Comparison of ENCODE assay signal across 28 cellular contexts in the genomic region with DNA sequence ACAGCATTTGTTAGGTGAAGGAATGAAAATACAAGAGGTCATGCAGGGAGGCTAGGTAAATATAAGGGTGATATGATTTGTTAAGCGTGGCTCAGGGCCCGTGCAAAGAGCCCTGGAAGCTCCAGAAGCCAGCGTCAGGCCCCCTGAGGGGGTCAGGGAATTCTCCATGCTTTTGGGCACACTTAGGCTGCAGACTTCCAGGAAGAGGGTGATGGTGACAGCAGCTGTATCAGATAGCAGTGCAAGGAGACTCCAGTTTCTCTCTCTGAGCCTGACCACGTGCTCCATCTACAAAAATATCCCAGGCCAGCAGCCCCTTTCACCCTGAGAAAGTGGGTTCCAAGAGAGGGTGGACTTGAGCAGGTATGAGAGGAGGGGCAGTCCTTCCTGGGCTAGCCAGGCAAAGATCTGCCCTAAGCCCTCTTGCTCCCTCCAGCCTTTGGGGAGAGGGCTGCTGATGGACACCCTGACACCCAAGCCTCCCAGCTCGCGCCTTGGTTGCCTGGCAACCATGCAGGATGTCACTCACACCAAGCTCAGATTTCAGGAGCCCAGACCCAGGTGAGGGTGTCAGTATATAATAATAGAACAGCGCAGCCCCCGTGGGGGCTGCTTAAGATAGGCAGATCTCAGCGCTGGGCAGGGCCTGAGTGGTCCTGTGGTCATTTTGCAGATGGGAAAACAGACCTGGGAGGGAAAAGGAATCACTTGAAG. TPM values are rescaled to one million over a fixed set of nuclear protein-coding genes. Genes with fewer than 3 reads are reported as not detected.
DNase-seq lines count a peak whose midpoint lies in the region; ATAC-seq, FAIRE-seq and TF ChIP-seq lines count a peak whose summit lies in the region.
"Had no signal": no experiment of that assay in that cellular context is flagged by ENCODE, and none has a peak within 500 bp of the region (broad histone marks: within the 10 kb centered on the region; RNA-seq: fewer than 3 reads in every experiment).

No MANE protein-coding gene starts in this region.

- CTCF ChIA-PET in K562 (lab: Yijun Ruan, JAX; ENCODE audit: low intra/inter-chr PET ratio), result no interaction called here

- POLR2A ChIA-PET in K562 (lab: Yijun Ruan, JAX), result no interaction called here

- H3K9me1 ChIP-seq in K562 (ENCODE audit: control insufficient read depth, insufficient read depth, low read length), result peaks cover 4% of the 10 kb centered on the region

- H3K79me2 ChIP-seq in GM23338 (replicated peaks; ENCODE audit: insufficient read depth), result no peaks in the 10 kb centered on the region
- no peaks in the 10 kb centered on the region for H3K79me2 ChIP-seq in K562 (ENCODE audit: control insufficient read depth, insufficient read depth, low read length)
- no peaks in the 10 kb centered on the region for H3K79me2 ChIP-seq in neural progenitor cell (ENCODE audit: low read depth)

- no peaks in the 10 kb centered on the region for H3K9me3 ChIP-seq in K562 (replicated peaks; ENCODE audit: control insufficient read depth, insufficient read depth, low read depth, low read length)
- H3K9me3 ChIP-seq in neural progenitor cell (ENCODE audit: low read depth), result no peaks in the 10 kb centered on the region
- H3K9me3 ChIP-seq in upper lobe of right lung, result no peaks in the 10 kb centered on the region
- H3K9me3 ChIP-seq: esophagus squamous epithelium, tibial nerve had no signal

- H3K4me1 ChIP-seq in GM23338 (ENCODE audit: insufficient read depth) (peaks cover 15% of the 10 kb centered on the region; the same call in 1 of the 2 replicates), K562 (replicated peaks in 1 of 2; ENCODE audit: control insufficient read depth in 2 of 2, insufficient read depth in 2 of 2, low read length in 2 of 2) (peaks cover 0 to 5% of the 10 kb centered on the region in 2 experiments; a peak in 1 of 5 replicates), neural progenitor cell (peaks cover 13% of the 10 kb centered on the region), upper lobe of right lung (no peaks in the 10 kb centered on the region)
- H3K4me1 ChIP-seq: esophagus squamous epithelium had no signal

- H3K4me2 ChIP-seq in GM23338, result no peak overlapping the region
- H3K4me2 ChIP-seq in K562 (ENCODE audit: insufficient read depth, low read length), result no peak overlapping the region
- no peak overlapping the region for H3K4me2 ChIP-seq in neural progenitor cell

- no peak for TF ChIP-seq POLR2A in K562 (conservative IDR thresholded peaks at IDR 0.05)

- H3F3A ChIP-seq in GM23338 (replicated peaks; ENCODE audit: low read depth) (no peaks in the 10 kb centered on the region), neural progenitor cell (ENCODE audit: low read depth) (no peaks in the 10 kb centered on the region)

- in situ Hi-C loops in K562 (cut with MboI), result no loop called here

- no peaks in the 10 kb centered on the region for H4K20me1 ChIP-seq in GM23338 (replicated peaks; ENCODE audit: insufficient read depth)
- peaks cover 18% of the 10 kb centered on the region for H4K20me1 ChIP-seq in K562 (replicated peaks; ENCODE audit: control insufficient read depth, insufficient read depth, low read length)
- H4K20me1 ChIP-seq in neural progenitor cell (ENCODE audit: low read depth), result peaks cover 7% of the 10 kb centered on the region

- TF ChIP-seq CTCF in GM23338 (conservative IDR thresholded peaks at IDR 0.05; ENCODE audit: low read depth in 2 of 2) (no peak), K562 (IDR thresholded peaks at IDR 0.05 in 2 of 3, conservative IDR thresholded peaks at IDR 0.05 in 1 of 3; ENCODE audit: insufficient read depth in 2 of 3, low read depth in 1 of 3, low read length in 3 of 3) (no peak), neural progenitor cell (IDR thresholded peaks at IDR 0.05) (no peak), upper lobe of right lung (IDR thresholded peaks at IDR 0.05) (no peak), CD14-positive monocyte (IDR thresholded peaks at IDR 0.05) (no peak)

- H3K27ac ChIP-seq in GM23338 (ENCODE audit: low read depth) (no peak overlapping the region), K562 (ENCODE audit: extremely low read depth, low read depth, low read length) (no peak overlapping the region), neural progenitor cell (no peak overlapping the region), upper lobe of right lung (no peak overlapping the region)
- H3K27ac ChIP-seq: esophagus squamous epithelium, tibial nerve had no signal

- no peaks in the 10 kb centered on the region for H3K27me3 ChIP-seq in GM23338 (ENCODE audit: insufficient read depth)
- H3K27me3 ChIP-seq in K562 (ENCODE audit: control insufficient read depth in 2 of 2, insufficient read depth in 2 of 2, low read length in 2 of 2), result peaks cover 20 to 62% of the 10 kb centered on the region in 2 experiments; a peak in 4 of 5 replicates
- H3K27me3 ChIP-seq in neural progenitor cell, result no peaks in the 10 kb centered on the region
- peaks cover 10% of the 10 kb centered on the region for H3K27me3 ChIP-seq in upper lobe of right lung

- H3K36me3 ChIP-seq in GM23338 (ENCODE audit: insufficient read depth) (no peaks in the 10 kb centered on the region), K562 (ENCODE audit: control insufficient read depth, insufficient read depth, low read length) (no peaks in the 10 kb centered on the region), neural progenitor cell (no peaks in the 10 kb centered on the region), upper lobe of right lung (no peaks in the 10 kb centered on the region)
- H3K36me3 ChIP-seq: esophagus squamous epithelium, tibial nerve, WERI-Rb-1 had no signal

- no peak overlapping the region for H3K9ac ChIP-seq in K562 (ENCODE audit: insufficient read depth in 1 of 2, low read depth in 2 of 2, low read length in 2 of 2)
- H3K9ac ChIP-seq in neural progenitor cell, result no peak overlapping the region

- TF ChIP-seq RAD21 in K562 (CRISPR knock-in tag; conservative IDR thresholded peaks at IDR 0.05 in 1 of 2, IDR thresholded peaks at IDR 0.05 in 1 of 2), result no peak

- H3K36me3 Mint-ChIP-seq in GM23338 (ENCODE audit: low read depth) (no peaks in the 10 kb centered on the region; the same call in 2 of the 3 replicates), neural progenitor cell (no peaks in the 10 kb centered on the region), CD14-positive monocyte (no peaks in the 10 kb centered on the region)
- H3K36me3 Mint-ChIP-seq: activated naive CD8-positive, alpha-beta T cell treated with anti-CD3 and anti-CD28 coated beads, Interleukin-2, amount 10 ng/mL, durations not matched to agents 7 days and 5 days had no signal

- no TSS peak for BruUV-seq in K562 (replicated peaks; lab: Mats Ljungman, UMichigan)

- 0% methylated on average over 9 of the region's 9 CpGs for WGBS in K562 (ENCODE audit: insufficient coverage, low coverage, missing lambda C conversion rate)

- ATAC-seq in GM23338 (peak; percentile 9; the same call in 1 of the 3 replicates), K562 (no peak), upper lobe of right lung (no peak)
- ATAC-seq: left colon had no signal

- H3K4me1 Mint-ChIP-seq in GM23338, result peaks cover 25% of the 10 kb centered on the region
- peaks cover 29% of the 10 kb centered on the region for H3K4me1 Mint-ChIP-seq in neural progenitor cell
- H3K4me1 Mint-ChIP-seq in CD14-positive monocyte, result peaks cover 5% of the 10 kb centered on the region

- H3K9me3 Mint-ChIP-seq in GM23338 (no peaks in the 10 kb centered on the region), neural progenitor cell (no peaks in the 10 kb centered on the region), CD14-positive monocyte (no peaks in the 10 kb centered on the region)
- H3K9me3 Mint-ChIP-seq: activated naive CD8-positive, alpha-beta T cell treated with anti-CD3 and anti-CD28 coated beads, Interleukin-2, amount 10 ng/mL, durations not matched to agents 7 days and 5 days; CD4-positive, alpha-beta T cell; dendritic cell treated with granulocyte-macrophage colony-stimulating factor and Interleukin-4, amounts not matched to agents 40 ng/mL and 50 ng/mL, for 4 days had no signal

- intact Hi-C loops in K562 (cut with micrococcal nuclease) (no loop called here), upper lobe of right lung (cut with DNase I) (no loop called here), CD14-positive monocyte (cut with micrococcal nuclease) (no loop called here)

- H3K27ac Mint-ChIP-seq in GM23338 (no peak overlapping the region), neural progenitor cell (peak overlapping the region; percentile 70), CD14-positive monocyte (no peak overlapping the region)
- H3K27ac Mint-ChIP-seq: activated naive CD8-positive, alpha-beta T cell treated with anti-CD3 and anti-CD28 coated beads, Interleukin-2, amount 10 ng/mL, durations not matched to agents 7 days and 5 days; CD4-positive, alpha-beta T cell; dendritic cell treated with granulocyte-macrophage colony-stimulating factor and Interleukin-4, amounts not matched to agents 40 ng/mL and 50 ng/mL, for 4 days had no signal

- no peak for TF ChIP-seq EP300 in K562 (IDR thresholded peaks at IDR 0.05; ENCODE audit: low read length)

- no peak for FAIRE-seq in K562 (lab: Jason Lieb, UNC)
- FAIRE-seq: endometrium had no signal

- H3K27me3 Mint-ChIP-seq in GM23338 (ENCODE audit: insufficient read depth, low read depth, poor library complexity) (peaks cover 6% of the 10 kb centered on the region), neural progenitor cell (ENCODE audit: insufficient read depth, low read depth) (peaks cover 24% of the 10 kb centered on the region), CD14-positive monocyte (ENCODE audit: low read depth in 3 of 3) (peaks cover 8 to 21% (median 15%) of the 10 kb centered on the region in 3 donors)

- no peak overlapping the region for H2AFZ ChIP-seq in GM23338
- no peak overlapping the region for H2AFZ ChIP-seq in K562 (ENCODE audit: low read depth, low read length)
- no peak overlapping the region for H2AFZ ChIP-seq in neural progenitor cell (replicated peaks)

- H3K9me2 ChIP-seq in GM23338 (ENCODE audit: insufficient read depth), result no peaks in the 10 kb centered on the region

- no peak overlapping the region; the same call in 2 of the 3 replicates for H3K4me3 Mint-ChIP-seq in GM23338
- no peak overlapping the region for H3K4me3 Mint-ChIP-seq in neural progenitor cell
- no peak overlapping the region for H3K4me3 Mint-ChIP-seq in CD14-positive monocyte
- H3K4me3 Mint-ChIP-seq: activated naive CD8-positive, alpha-beta T cell treated with anti-CD3 and anti-CD28 coated beads, Interleukin-2, amount 10 ng/mL, durations not matched to agents 7 days and 5 days; CD4-positive, alpha-beta T cell; dendritic cell treated with granulocyte-macrophage colony-stimulating factor and Interleukin-4, amounts not matched to agents 40 ng/mL and 50 ng/mL, for 4 days had no signal

- no peak overlapping the region for H3K4me3 ChIP-seq in GM23338
- no peak overlapping the region for H3K4me3 ChIP-seq in K562
- H3K4me3 ChIP-seq in neural progenitor cell, result no peak overlapping the region
- no peak overlapping the region for H3K4me3 ChIP-seq in upper lobe of right lung
- H3K4me3 ChIP-seq: esophagus squamous epithelium, tibial nerve had no signal

- DNase-seq in DMS53 (lab: John Stamatoyannopoulos, UW) (peak; percentile 10), DMS53 treated with DMSO at 0.1 percent for 48 hours (lab: John Stamatoyannopoulos, UW; ENCODE audit: unreplicated experiment) (no peak), GM23338 (ENCODE audit: low spot score) (no peak), K562 (ENCODE audit: extremely low read depth in 1 of 4, low spot score in 3 of 4) (no peak), neural progenitor cell (ENCODE audit: low spot score) (peak; percentile 39), upper lobe of right lung (no peak), CD14-positive monocyte (ENCODE audit: low spot score) (no peak), occipital lobe (lab: John Stamatoyannopoulos, UW) (no peak)
- DNase-seq: 8988T; activated CD4-positive, alpha-beta T cell treated with anti-CD3 and anti-CD28 coated beads for 48 hours; activated gamma-delta T cell; activated naive CD8-positive, alpha-beta T cell treated with anti-CD3 and anti-CD28 coated beads, Interleukin-2, amount 10 ng/mL, durations not matched to agents 7 days and 5 days; activated T-cell treated with anti-CD3 and anti-CD28 coated beads, Interleukin-2, amount 50 U/mL, for 1 hour; CD4-positive, alpha-beta T cell; central memory CD4-positive, alpha-beta T cell; esophagus squamous epithelium; foreskin melanocyte; left colon; NCI-H774; nucleus accumbens; OCI-M1; T-helper 9 cell; WERI-Rb-1 had no signal

RNA-seq across cellular contexts. Expression of a gene that starts 35.8 kb away (rescaled TPM):
- 0.35 and 0.63 TPM in 2 replicates for total RNA-seq in GM23338 (2014; rRNA removed; shearing (Covaris generic))
- polyA plus RNA-seq in GM23338 (2016; fragmentation: Nextera tagmentation; extraction: Ambion mirVana) (0.42 TPM in 1 of 2 replicates, not detected in the other), K562 (2011; rRNA removed) (not detected in 2 replicates), K562 (2014; fragmentation: Illumina TruSeq; extraction: Trizol) (not detected in 2 replicates), K562 (2014; fragmentation: Nextera tagmentation; extraction: Ambion mirVana) (under 1 TPM in 1 of 2 experiments, not detected in 1; 0.06 TPM), K562 (2014; rRNA removed) (not detected in 2 replicates), CD14-positive monocyte (not detected)
- not detected in 2 replicates for total RNA-seq in K562 (2011; cell fraction: chromatin; rRNA removed; ENCODE audit: low replicate concordance)
- not detected in 2 replicates for total RNA-seq in K562 (2011; cell fraction: nucleolus; rRNA removed)
- not detected in 2 replicates for total RNA-seq in K562 (2011; cell fraction: nucleoplasm; rRNA removed)
- total RNA-seq in K562 (2014; rRNA removed) (not detected in 2 replicates), K562 (2014; rRNA removed; fragmentation: Illumina TruSeq; extraction: Trizol) (not detected in 2 replicates), K562 (2015; rRNA removed; fragmentation: Illumina TruSeq; extraction: Trizol) (not detected in 2 replicates), K562 (2021) (not detected in 2 replicates), neural progenitor cell (ENCODE audit: low replicate concordance) (0.03 TPM in 1 of 2 replicates, not detected in the other), upper lobe of right lung (0.06 TPM), occipital lobe (79.5 TPM)
- not detected in 2 replicates for polyA plus RNA-seq in K562 (2011; cell fraction: cytosol; rRNA removed)
- polyA plus RNA-seq in K562 (2011; cell fraction: nucleus; rRNA removed), result not detected in 2 replicates
- polyA plus RNA-seq in K562 (2012), result 0.01 TPM in 2 replicates
- not detected in 2 replicates for polyA minus RNA-seq in K562 (2011; rRNA and poly(A)+ RNA removed)
- polyA minus RNA-seq in K562 (2011; cell fraction: cytosol; rRNA and poly(A)+ RNA removed), result not detected in 2 replicates
- polyA minus RNA-seq in K562 (2011; cell fraction: nucleus; rRNA and poly(A)+ RNA removed), result under 0.01 TPM in 1 of 2 replicates, not detected in the other
- total RNA-seq: activated CD8-positive, alpha-beta memory T cell treated with anti-CD3 and anti-CD28 coated beads for 36 hours; activated naive CD8-positive, alpha-beta T cell treated with anti-CD3 and anti-CD28 coated beads, Interleukin-2, amount 10 ng/mL, durations not matched to agents 7 days and 5 days; CD4-positive, alpha-beta T cell; MCF 10A had no signal

Comparison
In these comparisons a context has a peak if more than half of its experiments do, and no peak if none do; other contexts are left out.
1. DNase-seq: peak in DMS53 (single experiment) and neural progenitor cell (single experiment); none in DMS53 treated with DMSO at 0.1 percent for 48 hours (single experiment), GM23338 (single experiment), K562 (0 of 4), upper lobe of right lung (single experiment), CD14-positive monocyte (single experiment) and occipital lobe (single experiment).
2. RNA of a gene that starts 35.8 kb away (total RNA-seq): 79.5 TPM in occipital lobe (single experiment); 0.35 to 0.63 TPM in GM23338, 0.06 TPM in upper lobe of right lung (single experiment), not detected in K562 and 0.03 TPM in neural progenitor cell; every median in the first group is over 10 times any median in the second.